In genomic region chr9:83062653-83063527, GRCh38 we compare ENCODE assay signal across 9 cellular contexts. TPM values are rescaled to one million over a fixed set of nuclear protein-coding genes. Genes with fewer than 3 reads are reported as not detected.
DNase-seq lines count a peak whose midpoint lies in the region; ATAC-seq and TF ChIP-seq lines count a peak whose summit lies in the region.
"Had no signal": no experiment of that assay in that cellular context is flagged by ENCODE, and none has a peak within 500 bp of the region (broad histone marks: within the 10 kb centered on the region; RNA-seq: fewer than 3 reads in every experiment).

TSS of gene RASEF (minus strand) at chr9:83063142. CDS start at chr9:83062867, 275 bp downstream.

- no peaks in the 10 kb centered on the region for H3K9me3 ChIP-seq in thoracic aorta

- DNase-seq in Right ventricle myocardium superior (no peak), Right ventricle myocardium inferior (ENCODE audit: missing footprints) (no peak), SW480 (ENCODE audit: low spot score) (peak; percentile 52), iPS-NIHi11 (ENCODE audit: low spot score) (peak; percentile 79), thoracic aorta (ENCODE audit: low spot score) (no peak), NK-92 (lab: John Stamatoyannopoulos, UW; ENCODE audit: unreplicated experiment) (no peak), NCI-H345 (lab: John Stamatoyannopoulos, UW) (no peak)
- DNase-seq: activated B cell treated with CpG ODN at 0.5 μM for 24 hours had no signal

- TF ChIP-seq CTCF in thoracic aorta (IDR thresholded peaks at IDR 0.05): no peak

- intact Hi-C loops in Right ventricle myocardium superior (cut with DNase I): no loop called here
- intact Hi-C loops in Right ventricle myocardium inferior (cut with DNase I): no loop called here

- peak within 1 kb of the TSS; percentile 59 for H3K4me3 ChIP-seq in thoracic aorta

- no peak within 1 kb of the TSS for H3K27ac ChIP-seq in thoracic aorta

- ATAC-seq in Right ventricle myocardium superior (ENCODE audit: poor library complexity) (peak; percentile 56), Right ventricle myocardium inferior (no peak), thoracic aorta (ENCODE audit: insufficient number of reproducible peaks, low FRiP score, low read depth) (no peak), GM18858 (IDR thresholded peaks at IDR 0.05; ENCODE audit: unreplicated experiment) (no peak)

- H3K27me3 ChIP-seq in thoracic aorta (replicated peaks; ENCODE audit: insufficient read depth): no peaks in the 10 kb centered on the region

- H3K36me3 ChIP-seq in thoracic aorta: no peaks in the 10 kb centered on the region

- H3K4me1 ChIP-seq in thoracic aorta (ENCODE audit: control insufficient read depth in 1 of 2, low read depth in 2 of 2): peaks cover 0 to 16% of the 10 kb centered on the region in 2 donors

RNA-seq across cellular contexts. Expression of gene RASEF, which starts in this region (rescaled TPM):
- 0.05 TPM for total RNA-seq in Right ventricle myocardium superior
- total RNA-seq in Right ventricle myocardium inferior: 0.03 TPM
- total RNA-seq in thoracic aorta: 1 to 10 TPM in 1 of 2 donors, not detected in 1; 6.6 TPM
- total RNA-seq: activated B cell treated with CpG ODN at 0.5 μM for 24 hours had no signal

Comparison
In these comparisons a context has a peak if more than half of its experiments do, and no peak if none do; other contexts are left out.
1. Peak in ATAC-seq in Right ventricle myocardium superior; RNA of the gene not detected or under 1 TPM.
2. DNase-seq: peak in SW480 (single experiment) and iPS-NIHi11 (single experiment); none in Right ventricle myocardium superior (single experiment), Right ventricle myocardium inferior (single experiment), thoracic aorta (single experiment), NK-92 (single experiment) and NCI-H345 (single experiment).